ENCODE assay signal across 31 cellular contexts in the genomic region with DNA sequence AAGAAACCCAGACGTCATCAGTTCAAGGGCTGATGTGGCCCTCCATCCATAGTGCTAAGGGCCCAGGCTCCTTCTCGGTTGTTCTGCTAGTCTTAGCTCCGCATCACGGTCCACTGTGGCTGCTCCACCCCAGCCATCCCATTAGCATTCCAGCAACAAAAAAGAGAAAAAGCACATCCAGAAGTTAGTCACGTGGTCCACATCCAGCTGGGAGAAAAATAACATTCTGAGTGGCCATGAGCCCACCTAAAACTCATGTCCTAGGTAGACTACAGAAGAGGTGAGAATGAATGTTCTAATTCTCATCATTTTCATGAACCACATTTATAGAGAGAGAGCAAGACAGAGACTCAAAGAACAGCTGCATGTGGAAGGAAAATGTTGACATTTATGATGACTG.
"Had no signal": no experiment of that assay in that cellular context is flagged by ENCODE, and none has a peak within 500 bp of the region (broad histone marks: within the 10 kb centered on the region; RNA-seq: fewer than 3 reads in every experiment).

No MANE protein-coding gene starts in this region.

- H3K4me3 Mint-ChIP-seq: activated CD4-positive, alpha-beta memory T cell treated with anti-CD3 and anti-CD28 coated beads for 36 hours; activated CD4-positive, alpha-beta T cell treated with anti-CD3 and anti-CD28 coated beads for 36 hours; activated CD4-positive, alpha-beta T cell treated with anti-CD3 and anti-CD28 coated beads, Interleukin-2, amount 10 ng/mL, durations not matched to agents 24 days and 14 days; activated CD8-positive, alpha-beta memory T cell treated with anti-CD3 and anti-CD28 coated beads, Interleukin-2, amount 10 ng/mL, durations not matched to agents 7 days and 5 days; activated CD8-positive, alpha-beta T cell treated with anti-CD3 and anti-CD28 coated beads, Interleukin-2, amount 10 ng/mL, durations not matched to agents 7 days and 5 days; activated naive CD4-positive, alpha-beta T cell treated with anti-CD3 and anti-CD28 coated beads for 36 hours; activated naive CD4-positive, alpha-beta T cell treated with anti-CD3 and anti-CD28 coated beads, Interleukin-2, amount 50 U/mL, for 24 hours; activated naive CD8-positive, alpha-beta T cell treated with anti-CD3 and anti-CD28 coated beads, Interleukin-2, amount 10 ng/mL, durations not matched to agents 7 days and 5 days; activated T-helper 1 cell treated with anti-CD3 and anti-CD28 coated beads, Interleukin-12 subunit alpha, Interleukin-12 subunit beta, Interleukin-2, Interleukin-4 antibody, amounts not matched to agents 30 ng/mL and 10 ng/mL and 1 ng/mL, durations not matched to agents 14 hours and 24 hours and 36 hours; T-helper 17 cell; T-helper 2 cell treated with Interferon-gamma antibody and Interleukin-4, amounts not matched to agents 5 μg/mL and 100 μg/mL, for 36 hours had no signal

- FAIRE-seq: colon, endometrium, frontal cortex had no signal

- H3K36me3 Mint-ChIP-seq: activated CD4-positive, alpha-beta memory T cell treated with anti-CD3 and anti-CD28 coated beads for 36 hours; activated naive CD4-positive, alpha-beta T cell treated with anti-CD3 and anti-CD28 coated beads, Interleukin-2, amount 50 U/mL, for 24 hours had no signal

- H3K9me3 Mint-ChIP-seq: activated CD4-positive, alpha-beta memory T cell treated with anti-CD3 and anti-CD28 coated beads for 36 hours; activated naive CD8-positive, alpha-beta T cell treated with anti-CD3 and anti-CD28 coated beads, Interleukin-2, amount 10 ng/mL, durations not matched to agents 7 days and 5 days had no signal

- H3K27ac ChIP-seq: WERI-Rb-1 had no signal

- ATAC-seq: activated CD4-positive, alpha-beta T cell treated with anti-CD3 and anti-CD28 coated beads for 36 hours; activated CD8-positive, alpha-beta memory T cell treated with anti-CD3 and anti-CD28 coated beads, Interleukin-2, amount 10 ng/mL, durations not matched to agents 7 days and 5 days; activated CD8-positive, alpha-beta T cell treated with anti-CD3 and anti-CD28 coated beads, Interleukin-2, amount 10 ng/mL, durations not matched to agents 7 days and 5 days; esophagus mucosa; T-helper 17 cell had no signal

- H3K27me3 Mint-ChIP-seq: activated CD4-positive, alpha-beta T cell treated with anti-CD3 and anti-CD28 coated beads for 36 hours; activated CD4-positive, alpha-beta T cell treated with anti-CD3 and anti-CD28 coated beads, Interleukin-2, amount 10 ng/mL, durations not matched to agents 24 days and 14 days; activated CD8-positive, alpha-beta memory T cell treated with anti-CD3 and anti-CD28 coated beads, Interleukin-2, amount 10 ng/mL, durations not matched to agents 7 days and 5 days; activated naive CD4-positive, alpha-beta T cell treated with anti-CD3 and anti-CD28 coated beads, Interleukin-2, amount 50 U/mL, for 24 hours; activated naive CD8-positive, alpha-beta T cell treated with anti-CD3 and anti-CD28 coated beads, Interleukin-2, amount 10 ng/mL, durations not matched to agents 7 days and 5 days; T-helper 17 cell had no signal

- H3K36me3 ChIP-seq: WERI-Rb-1 had no signal

- DNase-seq: activated CD4-positive, alpha-beta memory T cell treated with anti-CD3 and anti-CD28 coated beads for 36 hours; activated CD4-positive, alpha-beta T cell treated with anti-CD3 and anti-CD28 coated beads for 36 hours; activated CD4-positive, alpha-beta T cell treated with anti-CD3 and anti-CD28 coated beads, Interleukin-2, amount 10 ng/mL, durations not matched to agents 24 days and 14 days; activated CD4-positive, CD25-positive, alpha-beta regulatory T cell; activated CD4-positive, CD25-positive, alpha-beta regulatory T cell treated with anti-CD3 and anti-CD28 coated beads, Interleukin-2, amount 50 U/mL, for 72 hours; activated CD8-positive, alpha-beta memory T cell treated with anti-CD3 and anti-CD28 coated beads, Interleukin-2, amount 10 ng/mL, durations not matched to agents 7 days and 5 days; activated CD8-positive, alpha-beta memory T cell treated with anti-CD3 and anti-CD28 coated beads, Interleukin-2, amount 50 U/mL, for 4 hours; activated CD8-positive, alpha-beta T cell treated with anti-CD3 and anti-CD28 coated beads, Interleukin-2, amount 10 ng/mL, durations not matched to agents 7 days and 5 days; activated effector memory CD4-positive, alpha-beta T cell treated with anti-CD3 and anti-CD28 coated beads, Interleukin-2, amount 50 U/mL, for 16 hours; activated naive CD4-positive, alpha-beta T cell treated with anti-CD3 and anti-CD28 coated beads for 36 hours; activated naive CD8-positive, alpha-beta T cell treated with anti-CD3 and anti-CD28 coated beads, Interleukin-2, amount 10 ng/mL, durations not matched to agents 7 days and 5 days; activated T-cell treated with anti-CD3 and anti-CD28 coated beads, Interleukin-2, amount 50 U/mL, for 1 hour; activated T-cell treated with anti-CD3 and anti-CD28 coated beads, Interleukin-2, amount 50 U/mL, for 48 hours; amniotic stem cell; anterior cingulate cortex; caudate nucleus; cortex of kidney; effector CD8-positive, alpha-beta T cell; head of caudate nucleus; T-helper 1 cell; T-helper 17 cell; T1000; WERI-Rb-1 had no signal

- H3K27ac Mint-ChIP-seq: activated CD4-positive, alpha-beta memory T cell treated with anti-CD3 and anti-CD28 coated beads for 36 hours; activated CD4-positive, alpha-beta T cell treated with anti-CD3 and anti-CD28 coated beads for 36 hours; activated CD4-positive, alpha-beta T cell treated with anti-CD3 and anti-CD28 coated beads, Interleukin-2, amount 10 ng/mL, durations not matched to agents 24 days and 14 days; activated CD8-positive, alpha-beta memory T cell treated with anti-CD3 and anti-CD28 coated beads, Interleukin-2, amount 10 ng/mL, durations not matched to agents 7 days and 5 days; activated CD8-positive, alpha-beta T cell treated with anti-CD3 and anti-CD28 coated beads, Interleukin-2, amount 10 ng/mL, durations not matched to agents 7 days and 5 days; activated naive CD4-positive, alpha-beta T cell treated with anti-CD3 and anti-CD28 coated beads for 36 hours; activated naive CD4-positive, alpha-beta T cell treated with anti-CD3 and anti-CD28 coated beads, Interleukin-2, amount 50 U/mL, for 24 hours; activated naive CD8-positive, alpha-beta T cell treated with anti-CD3 and anti-CD28 coated beads, Interleukin-2, amount 10 ng/mL, durations not matched to agents 7 days and 5 days; activated T-helper 1 cell treated with anti-CD3 and anti-CD28 coated beads, Interleukin-12 subunit alpha, Interleukin-12 subunit beta, Interleukin-2, Interleukin-4 antibody, amounts not matched to agents 30 ng/mL and 10 ng/mL and 1 ng/mL, durations not matched to agents 14 hours and 24 hours and 36 hours; activated T-helper 2 cell treated with anti-CD3 and anti-CD28 coated beads, Interferon-gamma antibody, Interleukin-2, Interleukin-4, amounts not matched to agents 10 μg/mL and 5 μg/mL and 100 μg/mL, durations not matched to agents 14 hours and 24 hours and 36 hours; T-helper 17 cell; T-helper 2 cell treated with Interferon-gamma antibody and Interleukin-4, amounts not matched to agents 5 μg/mL and 100 μg/mL, for 36 hours had no signal
